Comparison of ENCODE assay signal across 8 cellular contexts in the genomic region with DNA sequence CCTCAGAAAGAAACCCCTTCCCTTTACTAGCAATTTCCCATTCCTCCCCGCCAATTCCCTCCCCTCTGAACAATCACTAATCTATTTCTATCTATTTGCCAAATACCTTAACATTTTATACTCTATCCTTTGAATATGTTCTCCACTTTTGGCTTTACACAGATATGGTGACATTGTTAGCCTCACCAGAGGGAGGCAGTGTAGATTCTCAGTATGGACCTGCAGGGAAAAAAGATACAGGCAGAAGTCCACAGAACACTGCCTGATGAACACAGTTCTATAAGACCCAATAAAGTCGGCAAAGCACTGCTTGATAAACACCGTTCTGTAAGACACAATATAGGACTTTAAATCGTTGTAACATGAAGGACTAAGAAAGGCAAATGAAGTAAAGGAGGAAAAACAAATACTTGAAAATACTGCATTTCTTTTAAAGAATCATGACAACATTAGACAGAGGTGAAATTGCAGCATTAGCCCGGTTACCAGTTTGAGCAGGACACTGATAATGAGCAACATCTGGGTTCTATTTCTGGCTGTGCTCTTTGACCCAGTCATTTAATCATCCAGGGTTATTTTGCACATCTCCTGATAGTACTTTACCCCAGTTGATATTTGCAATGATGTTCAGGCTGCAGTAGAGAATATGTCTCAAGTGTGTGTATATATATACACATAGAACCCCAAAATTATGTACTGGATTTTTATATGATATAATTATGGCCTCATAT.
DNase-seq lines count a peak whose midpoint lies in the region; ATAC-seq, FAIRE-seq and TF ChIP-seq lines count a peak whose summit lies in the region.

No MANE protein-coding gene starts in this region.

- no peaks in the 10 kb centered on the region for H3K27me3 ChIP-seq in small intestine (ENCODE audit: control insufficient read depth in 2 of 2, insufficient read depth in 2 of 2, low read length in 2 of 2)

- H3K4me1 Mint-ChIP-seq in activated CD8-positive, alpha-beta T cell treated with anti-CD3 and anti-CD28 coated beads, Interleukin-2, amount 10 ng/mL, durations not matched to agents 7 days and 5 days (ENCODE audit: low read depth): peaks cover 61% of the 10 kb centered on the region
- H3K4me1 Mint-ChIP-seq in glutamatergic neuron (ENCODE audit: low read depth, unreplicated experiment): peaks cover 11% of the 10 kb centered on the region

- no peaks in the 10 kb centered on the region for H3K27me3 Mint-ChIP-seq in activated CD8-positive, alpha-beta T cell treated with anti-CD3 and anti-CD28 coated beads, Interleukin-2, amount 10 ng/mL, durations not matched to agents 7 days and 5 days (ENCODE audit: low read depth)
- H3K27me3 Mint-ChIP-seq in glutamatergic neuron (ENCODE audit: unreplicated experiment): no peaks in the 10 kb centered on the region

- H3K4me3 Mint-ChIP-seq in activated CD8-positive, alpha-beta T cell treated with anti-CD3 and anti-CD28 coated beads, Interleukin-2, amount 10 ng/mL, durations not matched to agents 7 days and 5 days: peak overlapping the region; percentile 81
- H3K4me3 Mint-ChIP-seq in glutamatergic neuron (ENCODE audit: unreplicated experiment): no peak overlapping the region

- peak overlapping the region; percentile 96 for H3K27ac Mint-ChIP-seq in activated CD8-positive, alpha-beta T cell treated with anti-CD3 and anti-CD28 coated beads, Interleukin-2, amount 10 ng/mL, durations not matched to agents 7 days and 5 days
- no peak overlapping the region for H3K27ac Mint-ChIP-seq in glutamatergic neuron (ENCODE audit: unreplicated experiment)

- peaks cover 46% of the 10 kb centered on the region for H3K36me3 Mint-ChIP-seq in activated CD8-positive, alpha-beta T cell treated with anti-CD3 and anti-CD28 coated beads, Interleukin-2, amount 10 ng/mL, durations not matched to agents 7 days and 5 days (ENCODE audit: low read depth)
- H3K36me3 Mint-ChIP-seq in glutamatergic neuron (ENCODE audit: unreplicated experiment): no peaks in the 10 kb centered on the region

- no peak for FAIRE-seq in small intestine (lab: Jason Lieb, UNC)

- no peak overlapping the region for H3K4me3 ChIP-seq in small intestine (ENCODE audit: low read depth in 1 of 2, low read length in 2 of 2)

- H3K9me3 ChIP-seq in small intestine (ENCODE audit: control insufficient read depth, low read depth): no peaks in the 10 kb centered on the region

- CTCF ChIA-PET in activated CD8-positive, alpha-beta T cell treated with anti-CD3 and anti-CD28 coated beads, Interleukin-2, amount 10 ng/mL, durations not matched to agents 7 days and 5 days (lab: Charles Lee): interaction anchor here (0.7 to 5.0 kb wide), 11 partner anchors 10 to 365 kb away, joined by 3 to 31 read pairs (median 3); no protein-coding TSS in a partner anchor

- H3K27ac ChIP-seq in small intestine (ENCODE audit: low read depth in 1 of 2, low read length in 1 of 2): no peak overlapping the region

- no peaks in the 10 kb centered on the region for H3K9me3 Mint-ChIP-seq in activated CD8-positive, alpha-beta T cell treated with anti-CD3 and anti-CD28 coated beads, Interleukin-2, amount 10 ng/mL, durations not matched to agents 7 days and 5 days (ENCODE audit: insufficient read depth)
- H3K9me3 Mint-ChIP-seq in glutamatergic neuron (ENCODE audit: unreplicated experiment): no peaks in the 10 kb centered on the region

- POLR2A ChIA-PET in activated CD8-positive, alpha-beta T cell treated with anti-CD3 and anti-CD28 coated beads, Interleukin-2, amount 10 ng/mL, durations not matched to agents 7 days and 5 days (lab: Charles Lee): no interaction called here

- peak; percentile 49 for TF ChIP-seq CTCF in glutamatergic neuron (IDR thresholded peaks at IDR 0.05; ENCODE audit: partially characterized antibody, unreplicated experiment)

- ATAC-seq in activated CD8-positive, alpha-beta T cell treated with anti-CD3 and anti-CD28 coated beads, Interleukin-2, amount 10 ng/mL, durations not matched to agents 7 days and 5 days: no peak
- ATAC-seq in HG03432 (IDR thresholded peaks at IDR 0.05; ENCODE audit: unreplicated experiment): no peak

- no peaks in the 10 kb centered on the region for H3K4me1 ChIP-seq in small intestine (ENCODE audit: control insufficient read depth in 2 of 2, insufficient read depth in 1 of 2, low read depth in 1 of 2, low read length in 1 of 2)

- DNase-seq in NCI-H2171 treated with DMSO at 0.1 percent for 48 hours (lab: John Stamatoyannopoulos, UW) (peak; percentile 11), NCI-H2171 (lab: John Stamatoyannopoulos, UW) (no peak), NCI-H1092 treated with DMSO at 0.1 percent for 48 hours (lab: John Stamatoyannopoulos, UW) (peak; percentile 47), glutamatergic neuron (no peak), small intestine (peak; percentile 35), posterior vena cava (ENCODE audit: low spot score) (no peak)
- DNase-seq in activated CD8-positive, alpha-beta T cell treated with anti-CD3 and anti-CD28 coated beads, Interleukin-2, amount 10 ng/mL, durations not matched to agents 7 days and 5 days: peak; percentile 47

- WGBS in small intestine, 3 donors: 36 to 65% (median 50%) methylated on average over 5 of the region's 5 CpGs

- intact Hi-C loops in posterior vena cava (cut with DNase I): loop anchor here in 1 of 2 donors (10.0 kb wide), 1 partner anchor 643 kb away; no protein-coding TSS in a partner anchor

- no peaks in the 10 kb centered on the region for H3K36me3 ChIP-seq in small intestine (ENCODE audit: control insufficient read depth in 2 of 2, insufficient read depth in 2 of 2, low read length in 2 of 2)

Comparison
In these comparisons a context has a peak if more than half of its experiments do, and no peak if none do; other contexts are left out.
1. DNase-seq: peak in NCI-H2171 treated with DMSO at 0.1 percent for 48 hours (single experiment), NCI-H1092 treated with DMSO at 0.1 percent for 48 hours (single experiment), activated CD8-positive, alpha-beta T cell treated with anti-CD3 and anti-CD28 coated beads, Interleukin-2, amount 10 ng/mL, durations not matched to agents 7 days and 5 days (single experiment) and small intestine (single experiment); none in NCI-H2171 (single experiment), glutamatergic neuron (single experiment) and posterior vena cava (single experiment).